Comparison of ENCODE assay signal across 27 cellular contexts in the genomic region with DNA sequence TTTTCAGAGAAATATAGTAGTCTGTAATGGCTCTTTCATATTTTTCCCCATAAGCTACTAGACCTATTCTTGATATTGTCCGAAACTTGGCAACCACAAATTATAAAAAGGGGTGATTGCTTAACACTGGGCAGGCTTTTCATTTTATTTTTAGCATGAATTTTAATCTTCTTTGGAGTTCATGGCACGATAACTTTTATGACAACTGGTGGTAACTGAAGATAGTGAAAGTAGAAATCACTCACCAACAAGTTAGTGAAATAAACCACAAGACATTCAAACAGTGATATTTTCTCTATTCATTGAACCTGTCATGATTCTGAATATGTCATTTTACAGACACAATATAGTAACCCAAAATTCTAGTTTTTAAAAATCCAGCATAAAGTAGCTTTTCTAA.
DNase-seq lines count a peak whose midpoint lies in the region; ATAC-seq and TF ChIP-seq lines count a peak whose summit lies in the region.
"Had no signal": no experiment of that assay in that cellular context is flagged by ENCODE, and none has a peak within 500 bp of the region (broad histone marks: within the 10 kb centered on the region; RNA-seq: fewer than 3 reads in every experiment).

No MANE protein-coding gene starts in this region.

- peak; percentile 42 for ATAC-seq in GM21390 (IDR thresholded peaks at IDR 0.05; ENCODE audit: unreplicated experiment)
- peak; percentile 34 for ATAC-seq in HG03565 (IDR thresholded peaks at IDR 0.05; ENCODE audit: unreplicated experiment)
- peak; percentile 47 for ATAC-seq in left lobe of liver
- no peak for ATAC-seq in HG03135 (IDR thresholded peaks at IDR 0.05; ENCODE audit: unreplicated experiment)
- ATAC-seq in upper lobe of right lung, result no peak
- ATAC-seq: activated CD4-positive, CD25-positive, alpha-beta regulatory T cell treated with anti-CD3 and anti-CD28 coated beads, Interleukin-2, amount 50 U/mL, for 24 hours; foreskin keratinocyte; K562; pancreas had no signal

- H3K27ac ChIP-seq in upper lobe of right lung, result no peak overlapping the region
- H3K27ac ChIP-seq: esophagus squamous epithelium, foreskin keratinocyte, heart left ventricle, pancreas, stomach, thyroid gland had no signal

- no peak overlapping the region for H3K4me3 ChIP-seq in upper lobe of right lung
- H3K4me3 ChIP-seq: esophagus squamous epithelium, heart left ventricle, K562, pancreas, right atrium auricular region, stomach, thyroid gland had no signal

- DNase-seq in NOMO-1 treated with DMSO at 0.1 percent for 48 hours (lab: John Stamatoyannopoulos, UW; ENCODE audit: unreplicated experiment) (peak; percentile 87), left lobe of liver (ENCODE audit: low spot score) (no peak), amygdala (lab: John Stamatoyannopoulos, UW) (no peak), upper lobe of right lung (no peak)
- no peak for DNase-seq in activated CD8-positive, alpha-beta memory T cell treated with anti-CD3 and anti-CD28 coated beads, Interleukin-2, amount 50 U/mL, for 4 hours
- DNase-seq: activated CD4-positive, alpha-beta T cell treated with anti-CD3 and anti-CD28 coated beads, Interleukin-2, amount 50 U/mL, for 48 hours; activated CD8-positive, alpha-beta memory T cell treated with anti-CD3 and anti-CD28 coated beads, Interleukin-2, amount 50 U/mL, for 48 hours; activated naive CD4-positive, alpha-beta T cell treated with anti-CD3 and anti-CD28 coated beads, Interleukin-2, amount 50 U/mL, for 16 hours; CD4-positive, alpha-beta T cell; esophagus squamous epithelium; foreskin keratinocyte; heart left ventricle; islet precursor cell; NCI-H1436 treated with DMSO at 0.1 percent for 48 hours; NCI-H226; NCI-H526 treated with DMSO at 0.1 percent for 48 hours; pancreas; RPMI8226; stimulated activated CD4-positive, alpha-beta T cell treated with anti-CD3 and anti-CD28 coated beads, Interleukin-2, amount 100 ng/mL, for 48 hours; stomach; thyroid gland had no signal

- TF ChIP-seq CTCF in upper lobe of right lung (IDR thresholded peaks at IDR 0.05), result no peak

- H3K36me3 ChIP-seq in upper lobe of right lung, result no peaks in the 10 kb centered on the region
- H3K36me3 ChIP-seq: esophagus squamous epithelium, heart left ventricle, pancreas, right atrium auricular region, stomach, thyroid gland had no signal

- intact Hi-C loops in upper lobe of right lung (cut with DNase I), result no loop called here

- no peaks in the 10 kb centered on the region for H3K9me3 ChIP-seq in upper lobe of right lung
- H3K9me3 ChIP-seq: esophagus squamous epithelium, heart left ventricle, pancreas, right atrium auricular region, stomach, thyroid gland had no signal

- H3K27me3 ChIP-seq in upper lobe of right lung, result no peaks in the 10 kb centered on the region
- H3K27me3 ChIP-seq: esophagus squamous epithelium, foreskin keratinocyte, heart left ventricle, pancreas, right atrium auricular region, stomach, thyroid gland had no signal

- H3K4me1 ChIP-seq in upper lobe of right lung, result no peaks in the 10 kb centered on the region
- H3K4me1 ChIP-seq: esophagus squamous epithelium, foreskin keratinocyte, pancreas, right atrium auricular region, stomach, thyroid gland had no signal

Comparison
In these comparisons a context has a peak if more than half of its experiments do, and no peak if none do; other contexts are left out.
1. ATAC-seq: peak in GM21390 (single experiment), HG03565 (single experiment) and left lobe of liver (single experiment); none in HG03135 (single experiment) and upper lobe of right lung (single experiment).